ENCODE assay signal across 11 cellular contexts in the genomic region with DNA sequence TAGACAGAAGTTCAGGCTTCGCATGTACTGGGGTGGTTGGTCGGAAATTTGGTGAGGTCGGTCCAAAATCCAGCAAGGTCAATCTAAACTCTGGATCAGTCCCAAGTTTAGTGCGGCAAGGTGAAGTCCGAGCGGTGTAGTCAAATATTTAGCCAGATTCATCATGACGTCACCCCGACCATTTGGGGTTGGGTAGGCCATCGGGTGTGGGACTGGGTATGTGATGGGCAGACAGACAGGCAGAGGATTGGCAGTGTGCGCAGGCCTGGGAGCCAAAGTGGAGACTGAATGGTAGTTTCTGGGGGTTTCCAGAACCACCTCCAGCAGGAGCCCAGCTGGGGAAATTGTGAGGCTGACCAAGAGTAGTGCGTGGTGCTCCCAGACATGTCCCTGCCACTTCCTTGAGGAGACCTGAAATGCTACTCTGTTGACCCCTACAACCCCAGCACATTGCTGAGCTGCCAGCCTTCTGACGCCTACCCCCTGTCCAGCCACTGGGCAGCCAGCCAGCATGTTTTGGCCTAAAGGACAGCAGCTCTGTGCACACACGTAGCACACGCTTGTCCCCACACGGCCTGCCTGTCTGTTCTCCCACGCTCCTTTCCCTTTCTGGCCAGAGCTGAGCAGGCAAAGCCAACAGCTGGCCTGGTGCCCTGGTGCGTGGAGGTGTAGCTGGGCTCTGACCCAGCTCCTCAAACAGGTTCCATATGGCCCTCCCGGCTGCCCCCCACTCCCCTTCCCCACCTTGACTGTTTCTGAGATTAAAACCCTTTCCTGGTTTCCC. TPM values are rescaled to one million over a fixed set of nuclear protein-coding genes. Genes with fewer than 3 reads are reported as not detected.
A peak's percentile ranks its signal among the peaks of the same experiment; 100 is the strongest.
DNase-seq lines count a peak whose midpoint lies in the region; ATAC-seq and TF ChIP-seq lines count a peak whose summit lies in the region.
"Had no signal": no experiment of that assay in that cellular context is flagged by ENCODE, and none has a peak within 500 bp of the region (broad histone marks: within the 10 kb centered on the region; RNA-seq: fewer than 3 reads in every experiment).

No MANE protein-coding gene starts in this region.

- H2AFZ ChIP-seq in mammary epithelial cell (ENCODE audit: low read depth, low read length), result peak overlapping the region; percentile 36

- no peaks in the 10 kb centered on the region for H3K36me3 ChIP-seq in mammary epithelial cell (ENCODE audit: insufficient read depth, low read length)

- peak; percentile 68 for DNase-seq in EL
- peak; percentile 58 for DNase-seq in mammary epithelial cell
- DNase-seq in right cardiac atrium, result peak; percentile 70 to 87 (median 87)
- DNase-seq in renal cortical epithelial cell (ENCODE audit: low read depth), result peak; percentile 84
- DNase-seq in T-helper 1 cell, result no peak
- DNase-seq in NAMALWA (ENCODE audit: low spot score), result no peak
- DNase-seq in NOMO-1 treated with dmso at 0.1 percent for 144 hours (lab: John Stamatoyannopoulos, UW; ENCODE audit: unreplicated experiment), result no peak
- DNase-seq in NCI-H2081 treated with DMSO at 0.1 percent for 48 hours (lab: John Stamatoyannopoulos, UW), result no peak
- DNase-seq: MV-4-11; stimulated activated CD4-positive, alpha-beta T cell treated with anti-CD3 and anti-CD28 coated beads, Interleukin-2, amount 100 ng/mL, for 48 hours; T1000 had no signal

- H3K4me2 ChIP-seq in mammary epithelial cell (ENCODE audit: insufficient read depth, low read depth, low read length), result no peak overlapping the region

- peak overlapping the region; percentile 75 for H3K27ac ChIP-seq in mammary epithelial cell (ENCODE audit: insufficient read depth, low read depth, low read length)
- H3K27ac ChIP-seq in right cardiac atrium (ENCODE audit: low read length), result no peak overlapping the region

- no TSS peak for BruUV-seq in mammary epithelial cell (replicated peaks; lab: Mats Ljungman, UMichigan)

- 30% methylated on average over 11 of the region's 18 CpGs for WGBS in mammary epithelial cell (ENCODE audit: low coverage, missing lambda C conversion rate)
- 59% methylated on average over 18 of the region's 18 CpGs for WGBS in right cardiac atrium

- dilution Hi-C loops in mammary epithelial cell (cut with HindIII; ENCODE audit: low sequenced_read_pairs), result no loop called here

- TF ChIP-seq CTCF in mammary epithelial cell (conservative IDR thresholded peaks at IDR 0.05 in 1 of 2, IDR thresholded peaks at IDR 0.05 in 1 of 2; ENCODE audit: extremely low read depth in 1 of 2, insufficient read depth in 1 of 2, low read depth in 1 of 2, low read length in 2 of 2), result no peak

- H4K20me1 ChIP-seq in mammary epithelial cell (ENCODE audit: insufficient read depth, low read length), result no peaks in the 10 kb centered on the region

- H3K79me2 ChIP-seq in mammary epithelial cell (ENCODE audit: insufficient read depth, low read length), result no peaks in the 10 kb centered on the region

- ATAC-seq in right cardiac atrium, result peak; percentile 54 to 70

- H3K9ac ChIP-seq in mammary epithelial cell (ENCODE audit: insufficient read depth, low read length), result no peak overlapping the region

- H3K9me3 ChIP-seq in mammary epithelial cell (replicated peaks; ENCODE audit: insufficient read depth, low read length) (no peaks in the 10 kb centered on the region), right cardiac atrium (ENCODE audit: control insufficient read depth, low read length) (no peaks in the 10 kb centered on the region)

- no peak overlapping the region for H3K4me3 ChIP-seq in mammary epithelial cell (replicated peaks in 1 of 3; ENCODE audit: insufficient read depth in 1 of 3, low read depth in 2 of 3, low read length in 3 of 3)
- H3K4me3 ChIP-seq in right cardiac atrium (ENCODE audit: low read length), result no peak overlapping the region

- intact Hi-C loops in mammary epithelial cell (cut with micrococcal nuclease) (no loop called here), right cardiac atrium (cut with DNase I) (no loop called here)

- H3K27me3 ChIP-seq in mammary epithelial cell (ENCODE audit: insufficient read depth, low read length) (no peaks in the 10 kb centered on the region), right cardiac atrium (ENCODE audit: control insufficient read depth, insufficient read depth) (no peaks in the 10 kb centered on the region)

- CTCF ChIA-PET in mammary epithelial cell (lab: Charles Lee; ENCODE audit: low non-redundant PET), result no interaction called here

- in situ Hi-C loops in mammary epithelial cell (cut with MboI; ENCODE audit: low sequenced_read_pairs in 2 of 2), result no loop called here

- peaks cover 24% of the 10 kb centered on the region for H3K4me1 ChIP-seq in mammary epithelial cell (ENCODE audit: insufficient read depth, low read length)
- peaks cover 7% of the 10 kb centered on the region for H3K4me1 ChIP-seq in right cardiac atrium (ENCODE audit: control insufficient read depth, insufficient read depth, low read length)

RNA-seq across cellular contexts. Expression of gene FAM241B, which starts 55.9 kb away (rescaled TPM):
- 10 to 100 TPM in 1 of 2 donors, 1 to 10 TPM in 1; 4.0 to 15.1 TPM for total RNA-seq in mammary epithelial cell
- polyA plus RNA-seq in mammary epithelial cell, result 10.1 TPM
- polyA minus RNA-seq in mammary epithelial cell, result not detected
- total RNA-seq in right cardiac atrium, result 1 to 10 TPM; 4.6 to 8.7 (median 6.7) TPM
- polyA plus RNA-seq in right cardiac atrium, result 5.6 TPM
- total RNA-seq in renal cortical epithelial cell, result 2.3 and 2.9 TPM in 2 replicates

Comparison
In these comparisons a context has a peak if more than half of its experiments do, and no peak if none do; other contexts are left out.
1. DNase-seq: peak in EL (single experiment), mammary epithelial cell (single experiment), right cardiac atrium (3 of 3) and renal cortical epithelial cell (single experiment); none in T-helper 1 cell (0 of 5), NAMALWA (single experiment), NOMO-1 treated with dmso at 0.1 percent for 144 hours (single experiment) and NCI-H2081 treated with DMSO at 0.1 percent for 48 hours (single experiment).